In genomic region chr10:88931548-88931947, GRCh38 we compare ENCODE assay signal across 20 cellular contexts. TPM values are rescaled to one million over a fixed set of nuclear protein-coding genes. Genes with fewer than 3 reads are reported as not detected.
DNase-seq lines count a peak whose midpoint lies in the region; ATAC-seq, FAIRE-seq and TF ChIP-seq lines count a peak whose summit lies in the region.
"Had no signal": no experiment of that assay in that cellular context is flagged by ENCODE, and none has a peak within 500 bp of the region (broad histone marks: within the 10 kb centered on the region; RNA-seq: fewer than 3 reads in every experiment).

No MANE protein-coding gene starts in this region.

- WGBS in HepG2 (ENCODE audit: low lambda C conversion rate), result 74% methylated on average over 1 of the region's 1 CpG

- no peak for FAIRE-seq in HepG2 (lab: Jason Lieb, UNC)
- FAIRE-seq: colon had no signal

- no peak overlapping the region for H2AFZ ChIP-seq in HepG2 (ENCODE audit: low read length)

- peak overlapping the region; percentile 72 to 88 for H3K27ac ChIP-seq in ascending aorta
- peak overlapping the region; percentile 24 to 72 for H3K27ac ChIP-seq in thoracic aorta
- no peak overlapping the region for H3K27ac ChIP-seq in lower lobe of right lung
- no peak overlapping the region for H3K27ac ChIP-seq in HepG2 (ENCODE audit: extremely low read length, insufficient read depth, low read length)
- H3K27ac ChIP-seq: 22Rv1, HL-60, suprapubic skin had no signal

- H3K4me3 ChIP-seq in ascending aorta (no peak overlapping the region), thoracic aorta (no peak overlapping the region), lower lobe of right lung (no peak overlapping the region), HepG2 (replicated peaks in 1 of 3; ENCODE audit: insufficient read depth in 1 of 3, low read depth in 2 of 3, low read length in 3 of 3) (no peak overlapping the region)
- H3K4me3 ChIP-seq: HAP-1, skin epidermis, suprapubic skin had no signal

- H3K79me2 ChIP-seq in HepG2 (ENCODE audit: insufficient read depth, low read length), result no peaks in the 10 kb centered on the region

- TF ChIP-seq EP300 in HepG2 (IDR thresholded peaks at IDR 0.05; ENCODE audit: low read depth in 2 of 2, low read length in 2 of 2) (no peak), HepG2 (CRISPR knock-in tag; IDR thresholded peaks at IDR 0.05; ENCODE audit: borderline replicate concordance) (no peak)

- TF ChIP-seq CTCF in ascending aorta (IDR thresholded peaks at IDR 0.05) (no peak), thoracic aorta (IDR thresholded peaks at IDR 0.05) (no peak), lower lobe of right lung (IDR thresholded peaks at IDR 0.05) (no peak), HepG2 (CRISPR knock-in tag; IDR thresholded peaks at IDR 0.05) (no peak)

- H3K9ac ChIP-seq in HepG2 (ENCODE audit: insufficient read depth, low read depth, low read length), result no peak overlapping the region

- H3K36me3 ChIP-seq in ascending aorta, result peaks cover 16 to 28% of the 10 kb centered on the region in 2 donors
- H3K36me3 ChIP-seq in thoracic aorta, result peaks cover 16% of the 10 kb centered on the region
- H3K36me3 ChIP-seq in lower lobe of right lung, result no peaks in the 10 kb centered on the region
- H3K36me3 ChIP-seq in HepG2 (replicated peaks in 1 of 2; ENCODE audit: control insufficient read depth in 1 of 2, insufficient read depth in 2 of 2, low read length in 2 of 2), result no peaks in the 10 kb centered on the region
- H3K36me3 ChIP-seq: HAP-1, suprapubic skin had no signal

- no peak for DNase-seq in activated CD4-positive, alpha-beta T cell treated with anti-CD3 and anti-CD28 coated beads, Interleukin-2, amount 10 ng/mL, durations not matched to agents 7 days and 5 days
- DNase-seq in activated CD4-positive, alpha-beta T cell treated with anti-CD3 and anti-CD28 coated beads, Interleukin-2, amount 50 U/mL, for 4 hours, result no peak
- no peak for DNase-seq in ascending aorta (ENCODE audit: low spot score in 2 of 2)
- no peak for DNase-seq in left cardiac atrium
- DNase-seq in thoracic aorta (ENCODE audit: low spot score), result no peak
- DNase-seq in ecto neural progenitor cell (ENCODE audit: low spot score), result no peak
- DNase-seq in lower lobe of right lung, result no peak
- no peak for DNase-seq in HepG2 (ENCODE audit: low spot score)
- DNase-seq: anterior cingulate cortex; KBM-7; NCI-H2029 treated with DMSO at 0.1 percent for 48 hours; NCI-H446 treated with DMSO at 0.1 percent for 48 hours; stimulated activated CD4-positive, alpha-beta T cell treated with anti-CD3 and anti-CD28 coated beads, Interleukin-4, amount 100 ng/mL, for 1 hour had no signal

- in situ Hi-C loops in HepG2 (cut with HindIII; ENCODE audit: extremely low pct_ligation_motif_present, low pct_unique_long_range_greater_than_20kb), result loop anchor here (10.0 kb wide), 1 partner anchor 273 kb away; the partner anchor contains the start of gene CH25H

- H3K36me3 Mint-ChIP-seq in activated CD4-positive, alpha-beta T cell treated with anti-CD3 and anti-CD28 coated beads, Interleukin-2, amount 10 ng/mL, durations not matched to agents 7 days and 5 days (ENCODE audit: low read depth), result peaks cover 37% of the 10 kb centered on the region

- H3K4me2 ChIP-seq in HepG2 (ENCODE audit: low read depth, low read length), result no peak overlapping the region

- peaks cover 20% of the 10 kb centered on the region for H3K4me1 Mint-ChIP-seq in activated CD4-positive, alpha-beta T cell treated with anti-CD3 and anti-CD28 coated beads, Interleukin-2, amount 10 ng/mL, durations not matched to agents 7 days and 5 days

- intact Hi-C loops in ascending aorta (cut with DNase I) (loop anchor here (5.0 kb wide), 2 partner anchors 49 to 281 kb away; partner anchors contain the start of gene STAMBPL1), left cardiac atrium (cut with DNase I) (loop anchor here (2.0 to 10.0 kb wide), 3 partner anchors 49 to 283 kb away; partner anchors contain the start of gene STAMBPL1 (in 1 of the 2)), lower lobe of right lung (cut with DNase I) (loop anchor here (10.0 kb wide), 2 partner anchors 53 to 283 kb away; no protein-coding TSS in a partner anchor), HepG2 (cut with micrococcal nuclease; ENCODE audit: unreplicated experiment) (loop anchor here (5.0 kb wide), 1 partner anchor 34 kb away; no protein-coding TSS in a partner anchor)

- peak overlapping the region; percentile 5 for H3K27ac Mint-ChIP-seq in activated CD4-positive, alpha-beta T cell treated with anti-CD3 and anti-CD28 coated beads, Interleukin-2, amount 10 ng/mL, durations not matched to agents 7 days and 5 days
- H3K27ac Mint-ChIP-seq: activated T-helper 2 cell treated with anti-CD3 and anti-CD28 coated beads, Interferon-gamma antibody, Interleukin-2, Interleukin-4, amounts not matched to agents 10 μg/mL and 5 μg/mL and 100 μg/mL, durations not matched to agents 14 hours and 24 hours and 36 hours had no signal

- H3K9me3 Mint-ChIP-seq in activated CD4-positive, alpha-beta T cell treated with anti-CD3 and anti-CD28 coated beads, Interleukin-2, amount 10 ng/mL, durations not matched to agents 7 days and 5 days, result no peaks in the 10 kb centered on the region
- H3K9me3 Mint-ChIP-seq: activated T-helper 2 cell treated with anti-CD3 and anti-CD28 coated beads, Interferon-gamma antibody, Interleukin-2, Interleukin-4, amounts not matched to agents 10 μg/mL and 5 μg/mL and 100 μg/mL, durations not matched to agents 14 hours and 24 hours and 36 hours had no signal

- TF ChIP-seq RAD21 in HepG2 (CRISPR knock-in tag; IDR thresholded peaks at IDR 0.05), result no peak

- BruUV-seq in HepG2 (replicated peaks; lab: Mats Ljungman, UMichigan), result no TSS peak

- no peaks in the 10 kb centered on the region for H3K27me3 Mint-ChIP-seq in activated CD4-positive, alpha-beta T cell treated with anti-CD3 and anti-CD28 coated beads, Interleukin-2, amount 10 ng/mL, durations not matched to agents 7 days and 5 days

- H3K4me3 Mint-ChIP-seq in activated CD4-positive, alpha-beta T cell treated with anti-CD3 and anti-CD28 coated beads, Interleukin-2, amount 10 ng/mL, durations not matched to agents 7 days and 5 days, result no peak overlapping the region

- H3K4me1 ChIP-seq in ascending aorta (peaks cover 0 to 5% of the 10 kb centered on the region in 2 donors), thoracic aorta (ENCODE audit: control insufficient read depth in 1 of 2, low read depth in 2 of 2) (no peaks in the 10 kb centered on the region), lower lobe of right lung (peaks cover 24% of the 10 kb centered on the region), HepG2 (ENCODE audit: insufficient read depth, low read length) (peaks cover 8% of the 10 kb centered on the region)

- no peaks in the 10 kb centered on the region for H3K9me3 ChIP-seq in ascending aorta
- H3K9me3 ChIP-seq in thoracic aorta, result no peaks in the 10 kb centered on the region
- no peaks in the 10 kb centered on the region for H3K9me3 ChIP-seq in lower lobe of right lung
- H3K9me3 ChIP-seq in HepG2 (ENCODE audit: low read length), result no peaks in the 10 kb centered on the region
- H3K9me3 ChIP-seq: HAP-1, suprapubic skin had no signal

- no peak for TF ChIP-seq POLR2A in HepG2 (IDR thresholded peaks at IDR 0.05; ENCODE audit: insufficient read depth in 1 of 2, low read depth in 2 of 2, low read length in 2 of 2)

- CTCF ChIA-PET in activated CD4-positive, alpha-beta T cell treated with anti-CD3 and anti-CD28 coated beads, Interleukin-2, amount 10 ng/mL, durations not matched to agents 7 days and 5 days (lab: Charles Lee), result interaction anchor here (0.7 to 2.7 kb wide), 11 partner anchors 8 to 286 kb away, joined by 3 to 12 read pairs (median 3); no protein-coding TSS in a partner anchor
- CTCF ChIA-PET in HepG2 (lab: Yijun Ruan, JAX; ENCODE audit: low intra/inter-chr PET ratio, low total read pairs), result interaction anchor here (6.4 kb wide), 1 partner anchor 96 kb away, joined by 45 read pairs; no protein-coding TSS in a partner anchor

- POLR2A ChIA-PET in activated CD4-positive, alpha-beta T cell treated with anti-CD3 and anti-CD28 coated beads, Interleukin-2, amount 10 ng/mL, durations not matched to agents 7 days and 5 days (lab: Charles Lee), result no interaction called here
- POLR2A ChIA-PET in HepG2 (lab: Yijun Ruan, JAX), result no interaction called here

- no peaks in the 10 kb centered on the region for H4K20me1 ChIP-seq in HepG2 (ENCODE audit: insufficient read depth, low read length)

- peak; percentile 35 to 45 for ATAC-seq in left cardiac atrium
- ATAC-seq in thoracic aorta (ENCODE audit: insufficient number of reproducible peaks, low FRiP score, low read depth), result no peak
- ATAC-seq in lower lobe of right lung, result no peak
- no peak for ATAC-seq in HepG2

- H3K27me3 ChIP-seq in ascending aorta (no peaks in the 10 kb centered on the region), thoracic aorta (replicated peaks; ENCODE audit: insufficient read depth) (no peaks in the 10 kb centered on the region), lower lobe of right lung (ENCODE audit: low read depth) (no peaks in the 10 kb centered on the region), HepG2 (ENCODE audit: control insufficient read depth in 1 of 2, insufficient read depth in 2 of 2, low read length in 2 of 2) (no peaks in the 10 kb centered on the region)
- H3K27me3 ChIP-seq: suprapubic skin had no signal

RNA-seq across cellular contexts. Expression of gene ACTA2, which starts 21.0 kb away (rescaled TPM):
- 10 to 100 TPM; 10.7 to 10.8 TPM for total RNA-seq in activated CD4-positive, alpha-beta T cell treated with anti-CD3 and anti-CD28 coated beads, Interleukin-2, amount 10 ng/mL, durations not matched to agents 7 days and 5 days
- total RNA-seq in ascending aorta (5,316 TPM), left cardiac atrium (1,000 to 10,000 TPM; 1,100 to 1,897 TPM), thoracic aorta (over 10,000 TPM in 1 of 2 donors, 1,000 to 10,000 TPM in 1; 4,797 to 12,240 TPM), lower lobe of right lung (204 TPM), HepG2 (2016; rRNA removed; fragmentation: Illumina TruSeq; extraction: Trizol) (58.1 and 59.9 TPM in 2 replicates)
- total RNA-seq in HepG2 (2016; cell fraction: cytosol; rRNA removed; fragmentation: Illumina TruSeq; extraction: Trizol; ENCODE audit: low read depth), result 21.6 and 22.5 TPM in 2 replicates
- total RNA-seq in HepG2 (2016; cell fraction: insoluble cytoplasmic fraction; rRNA removed; fragmentation: Illumina TruSeq; extraction: Trizol), result 50.7 and 62.7 TPM in 2 replicates
- 33.4 and 39.8 TPM in 2 replicates for total RNA-seq in HepG2 (2016; cell fraction: membrane; rRNA removed; fragmentation: Illumina TruSeq; extraction: Trizol)
- 33.1 and 39.3 TPM in 2 replicates for total RNA-seq in HepG2 (2016; cell fraction: nucleus; rRNA removed; fragmentation: Illumina TruSeq; extraction: Trizol)
- 21.8 and 25.1 TPM in 2 replicates for polyA plus RNA-seq in HepG2 (2011; rRNA removed)
- polyA plus RNA-seq in HepG2 (2011; cell fraction: cytosol; rRNA removed), result 32.0 and 34.2 TPM in 2 replicates
- polyA plus RNA-seq in HepG2 (2011; cell fraction: nucleus; rRNA removed), result 20.1 and 23.1 TPM in 2 replicates
- 30.5 and 47.4 TPM in 2 replicates for polyA plus RNA-seq in HepG2 (2012)
- 30.8 and 35.7 TPM in 2 replicates for polyA plus RNA-seq in HepG2 (2016; cell fraction: cytosol; fragmentation: Illumina TruSeq; extraction: Trizol; ENCODE audit: low read depth)
- 81.9 and 99.8 TPM in 2 replicates for polyA plus RNA-seq in HepG2 (2016; cell fraction: insoluble cytoplasmic fraction; fragmentation: Illumina TruSeq; extraction: Trizol; ENCODE audit: low read depth)
- polyA plus RNA-seq in HepG2 (2016; cell fraction: membrane; fragmentation: Illumina TruSeq; extraction: Trizol; ENCODE audit: low read depth), result 45.1 and 45.4 TPM in 2 replicates
- 60.8 and 61.8 TPM in 2 replicates for polyA plus RNA-seq in HepG2 (2016; cell fraction: nucleus; fragmentation: Illumina TruSeq; extraction: Trizol; ENCODE audit: insufficient read depth, low read depth)
- 3.6 and 48.3 TPM in 2 replicates for polyA minus RNA-seq in HepG2 (2011; rRNA and poly(A)+ RNA removed; ENCODE audit: low replicate concordance)
- 35.2 and 40.9 TPM in 2 replicates for polyA minus RNA-seq in HepG2 (2011; cell fraction: cytosol; rRNA and poly(A)+ RNA removed)
- 13.9 and 20.1 TPM in 2 replicates for polyA minus RNA-seq in HepG2 (2011; cell fraction: nucleus; rRNA and poly(A)+ RNA removed)

RNA-seq across cellular contexts. Expression of gene STAMBPL1, which starts 51.5 kb away (rescaled TPM):
- 10 to 100 TPM; 39.7 to 45.4 TPM for total RNA-seq in activated CD4-positive, alpha-beta T cell treated with anti-CD3 and anti-CD28 coated beads, Interleukin-2, amount 10 ng/mL, durations not matched to agents 7 days and 5 days
- 37.0 TPM for total RNA-seq in ascending aorta
- 1 to 10 TPM; 7.8 to 8.1 TPM for total RNA-seq in left cardiac atrium
- total RNA-seq in thoracic aorta, result 10 to 100 TPM in 1 of 2 donors, 1 to 10 TPM in 1; 2.2 to 10.0 TPM
- total RNA-seq in lower lobe of right lung, result 7.1 TPM
- 1.5 and 1.6 TPM in 2 replicates for total RNA-seq in HepG2 (2016; rRNA removed; fragmentation: Illumina TruSeq; extraction: Trizol)
- 0.79 and 1.1 TPM in 2 replicates for total RNA-seq in HepG2 (2016; cell fraction: cytosol; rRNA removed; fragmentation: Illumina TruSeq; extraction: Trizol; ENCODE audit: low read depth)
- total RNA-seq in HepG2 (2016; cell fraction: insoluble cytoplasmic fraction; rRNA removed; fragmentation: Illumina TruSeq; extraction: Trizol), result 1.7 TPM in 2 replicates
- total RNA-seq in HepG2 (2016; cell fraction: membrane; rRNA removed; fragmentation: Illumina TruSeq; extraction: Trizol), result 1.5 and 1.6 TPM in 2 replicates
- 3.3 and 3.9 TPM in 2 replicates for total RNA-seq in HepG2 (2016; cell fraction: nucleus; rRNA removed; fragmentation: Illumina TruSeq; extraction: Trizol)
- 1.0 and 1.4 TPM in 2 replicates for polyA plus RNA-seq in HepG2 (2011; rRNA removed)
- polyA plus RNA-seq in HepG2 (2011; cell fraction: cytosol; rRNA removed), result 0.82 and 0.91 TPM in 2 replicates
- polyA plus RNA-seq in HepG2 (2011; cell fraction: nucleus; rRNA removed), result 1.6 and 2.4 TPM in 2 replicates
- 0.62 and 0.73 TPM in 2 replicates for polyA plus RNA-seq in HepG2 (2012)
- 0.42 and 0.52 TPM in 2 replicates for polyA plus RNA-seq in HepG2 (2016; cell fraction: cytosol; fragmentation: Illumina TruSeq; extraction: Trizol; ENCODE audit: low read depth)
- polyA plus RNA-seq in HepG2 (2016; cell fraction: insoluble cytoplasmic fraction; fragmentation: Illumina TruSeq; extraction: Trizol; ENCODE audit: low read depth), result 1.2 and 1.9 TPM in 2 replicates
- 0.41 and 0.76 TPM in 2 replicates for polyA plus RNA-seq in HepG2 (2016; cell fraction: membrane; fragmentation: Illumina TruSeq; extraction: Trizol; ENCODE audit: low read depth)
- polyA plus RNA-seq in HepG2 (2016; cell fraction: nucleus; fragmentation: Illumina TruSeq; extraction: Trizol; ENCODE audit: insufficient read depth, low read depth), result 0.38 and 1.6 TPM in 2 replicates
- polyA minus RNA-seq in HepG2 (2011; rRNA and poly(A)+ RNA removed; ENCODE audit: low replicate concordance), result 1.6 and 17.0 TPM in 2 replicates
- 0.49 and 0.62 TPM in 2 replicates for polyA minus RNA-seq in HepG2 (2011; cell fraction: cytosol; rRNA and poly(A)+ RNA removed)
- 5.2 and 5.8 TPM in 2 replicates for polyA minus RNA-seq in HepG2 (2011; cell fraction: nucleus; rRNA and poly(A)+ RNA removed)

RNA-seq across cellular contexts. Expression of gene FAS, which starts 59.0 kb away (rescaled TPM):
- total RNA-seq in activated CD4-positive, alpha-beta T cell treated with anti-CD3 and anti-CD28 coated beads, Interleukin-2, amount 10 ng/mL, durations not matched to agents 7 days and 5 days, result 10 to 100 TPM; 62.3 to 65.1 TPM
- 10.5 TPM for total RNA-seq in ascending aorta
- 1 to 10 TPM; 6.6 to 8.1 TPM for total RNA-seq in left cardiac atrium
- total RNA-seq in thoracic aorta, result 10 to 100 TPM; 24.0 to 32.6 TPM
- 35.7 TPM for total RNA-seq in lower lobe of right lung
- 15.0 and 17.9 TPM in 2 replicates for total RNA-seq in HepG2 (2016; rRNA removed; fragmentation: Illumina TruSeq; extraction: Trizol)
- total RNA-seq in HepG2 (2016; cell fraction: cytosol; rRNA removed; fragmentation: Illumina TruSeq; extraction: Trizol; ENCODE audit: low read depth), result 4.8 and 5.4 TPM in 2 replicates
- 15.8 and 17.7 TPM in 2 replicates for total RNA-seq in HepG2 (2016; cell fraction: insoluble cytoplasmic fraction; rRNA removed; fragmentation: Illumina TruSeq; extraction: Trizol)
- 11.2 and 12.0 TPM in 2 replicates for total RNA-seq in HepG2 (2016; cell fraction: membrane; rRNA removed; fragmentation: Illumina TruSeq; extraction: Trizol)
- total RNA-seq in HepG2 (2016; cell fraction: nucleus; rRNA removed; fragmentation: Illumina TruSeq; extraction: Trizol), result 21.8 and 24.6 TPM in 2 replicates
- 4.3 and 5.9 TPM in 2 replicates for polyA plus RNA-seq in HepG2 (2011; rRNA removed)
- polyA plus RNA-seq in HepG2 (2011; cell fraction: cytosol; rRNA removed), result 2.6 and 4.4 TPM in 2 replicates
- 3.1 and 3.5 TPM in 2 replicates for polyA plus RNA-seq in HepG2 (2011; cell fraction: nucleus; rRNA removed)
- polyA plus RNA-seq in HepG2 (2012), result 3.1 and 3.3 TPM in 2 replicates
- 3.1 and 3.6 TPM in 2 replicates for polyA plus RNA-seq in HepG2 (2016; cell fraction: cytosol; fragmentation: Illumina TruSeq; extraction: Trizol; ENCODE audit: low read depth)
- polyA plus RNA-seq in HepG2 (2016; cell fraction: insoluble cytoplasmic fraction; fragmentation: Illumina TruSeq; extraction: Trizol; ENCODE audit: low read depth), result 14.7 and 16.1 TPM in 2 replicates
- polyA plus RNA-seq in HepG2 (2016; cell fraction: membrane; fragmentation: Illumina TruSeq; extraction: Trizol; ENCODE audit: low read depth), result 6.2 and 7.4 TPM in 2 replicates
- polyA plus RNA-seq in HepG2 (2016; cell fraction: nucleus; fragmentation: Illumina TruSeq; extraction: Trizol; ENCODE audit: insufficient read depth, low read depth), result 29.8 and 31.9 TPM in 2 replicates
- polyA minus RNA-seq in HepG2 (2011; rRNA and poly(A)+ RNA removed; ENCODE audit: low replicate concordance), result 3.7 and 12.5 TPM in 2 replicates
- 3.7 and 4.0 TPM in 2 replicates for polyA minus RNA-seq in HepG2 (2011; cell fraction: cytosol; rRNA and poly(A)+ RNA removed)
- polyA minus RNA-seq in HepG2 (2011; cell fraction: nucleus; rRNA and poly(A)+ RNA removed), result 8.6 and 13.1 TPM in 2 replicates

Comparison
In these comparisons a context has a peak if more than half of its experiments do, and no peak if none do; other contexts are left out.
1. H3K27ac ChIP-seq: peak in ascending aorta (2 of 2) and thoracic aorta (2 of 2); none in lower lobe of right lung (single experiment) and HepG2 (single experiment).
2. ATAC-seq: peak in left cardiac atrium (2 of 2); none in thoracic aorta (single experiment), lower lobe of right lung (0 of 2) and HepG2 (single experiment).